8 cellular contexts compared by ENCODE assay signal in genomic region chr4:112231779-112232713, GRCh38. TPM values are rescaled to one million over a fixed set of nuclear protein-coding genes. Genes with fewer than 3 reads are reported as not detected.
A peak's percentile ranks its signal among the peaks of the same experiment; 100 is the strongest.
DNase-seq lines count a peak whose midpoint lies in the region; ATAC-seq and TF ChIP-seq lines count a peak whose summit lies in the region.

Gene AP1AR (plus strand): TSS chr4:112231787. CDS start chr4:112232092, 305 bp downstream.

- ATAC-seq in GM21381 (IDR thresholded peaks at IDR 0.05; ENCODE audit: unreplicated experiment): peak; percentile 60

- DNase-seq in DMS114 treated with DMSO at 0.1 percent for 48 hours (lab: John Stamatoyannopoulos, UW; ENCODE audit: unreplicated experiment) (peak; percentile 35), HUDEP-2 (lab: John Stamatoyannopoulos, UW; ENCODE audit: unreplicated experiment in 76 of 76) (peak in 70 of 76 experiments; percentile 3 to 83 (median 53)), PC-9 (peak; percentile 73 to 85), erythroblast (lab: John Stamatoyannopoulos, UW) (peak; percentile 84 to 87)
- DNase-seq in activated T-cell treated with anti-CD3 and anti-CD28 coated beads, Interleukin-2, amount 50 U/mL, for 1 hour: peak; percentile 84
- DNase-seq in stimulated activated CD8-positive, alpha-beta memory T cell treated with anti-CD3 and anti-CD28 coated beads, Interleukin-7, amount 100 ng/mL, for 24 hours (ENCODE audit: low read depth): peak; percentile 55

- CTCF ChIA-PET in PC-9 (lab: Charles Lee): interaction anchor here (1.0 to 1.1 kb wide), 2 partner anchors 35 to 132 kb away, joined by 3 to 4 read pairs; no protein-coding TSS in a partner anchor

- H3K36me3 ChIP-seq in PC-9 (ENCODE audit: low read depth) (no peaks in the 10 kb centered on the region), muscle layer of colon (ENCODE audit: insufficient read depth, low read length) (no peaks in the 10 kb centered on the region)

- H3K4me3 ChIP-seq in PC-9: peak within 1 kb of the TSS; percentile 70
- peak within 1 kb of the TSS; percentile 83 to 85 for H3K4me3 ChIP-seq in muscle layer of colon (ENCODE audit: low read depth in 1 of 2, low read length in 2 of 2)

- peak; percentile 72 for TF ChIP-seq POLR2A in erythroblast (IDR thresholded peaks at IDR 0.05; ENCODE audit: low read length)

- H3K27me3 ChIP-seq in PC-9 (ENCODE audit: insufficient read depth, low read depth) (no peaks in the 10 kb centered on the region), muscle layer of colon (ENCODE audit: control insufficient read depth in 1 of 2, insufficient read depth in 2 of 2, low read length in 2 of 2) (no peaks in the 10 kb centered on the region)

- peaks cover 32% of the 10 kb centered on the region for H4K20me1 ChIP-seq in PC-9 (ENCODE audit: insufficient read depth)

- intact Hi-C loops in PC-9 (cut with micrococcal nuclease; ENCODE audit: unreplicated experiment): loop anchor here (1.0 to 2.0 kb wide), 2 partner anchors 86 to 119 kb away; no protein-coding TSS in a partner anchor

- no peak; the same call in 1 of the 2 replicates for TF ChIP-seq CTCF in PC-9 (conservative IDR thresholded peaks at IDR 0.05)

- H3K9me2 ChIP-seq in PC-9 (ENCODE audit: insufficient read depth): no peaks in the 10 kb centered on the region

- TSS peak; percentile 31 for BruUV-seq in PC-9 (replicated peaks; lab: Mats Ljungman, UMichigan)

- H3F3A ChIP-seq in PC-9 (ENCODE audit: insufficient read depth, low read depth): peaks cover 32% of the 10 kb centered on the region

- peak within 1 kb of the TSS; percentile 89 for H3K4me2 ChIP-seq in PC-9

- H3K9ac ChIP-seq in muscle layer of colon (ENCODE audit: low read length): peak within 1 kb of the TSS; percentile 89

- H3K4me1 ChIP-seq in PC-9 (replicated peaks; ENCODE audit: insufficient read depth) (peaks cover 44% of the 10 kb centered on the region), muscle layer of colon (ENCODE audit: insufficient read depth, low read length) (peaks cover 18% of the 10 kb centered on the region)

- H3K79me2 ChIP-seq in PC-9 (ENCODE audit: low read depth): peaks cover 67% of the 10 kb centered on the region

- no peaks in the 10 kb centered on the region for H3K9me3 ChIP-seq in PC-9 (ENCODE audit: insufficient read depth, low read depth)
- H3K9me3 ChIP-seq in muscle layer of colon (ENCODE audit: low read length): no peaks in the 10 kb centered on the region

- H3K27ac ChIP-seq in PC-9: peak within 1 kb of the TSS; percentile 94
- peak within 1 kb of the TSS; percentile 100 for H3K27ac ChIP-seq in muscle layer of colon (ENCODE audit: low read depth, low read length)

- POLR2A ChIA-PET in PC-9 (lab: Charles Lee; ENCODE audit: unreplicated experiment): interaction anchor here (0.5 to 0.7 kb wide), 4 partner anchors 17 to 404 kb away, joined by 4 to 10 read pairs (median 6); no protein-coding TSS in a partner anchor

- H2AFZ ChIP-seq in PC-9: peak within 1 kb of the TSS; percentile 99

RNA-seq across cellular contexts. Expression of gene AP1AR, which starts in this region (rescaled TPM):
- total RNA-seq in PC-9 (2021): 27.6 and 35.8 TPM in 2 replicates

Comparison
In these comparisons a context has a peak if more than half of its experiments do, and no peak if none do; other contexts are left out.
1. Peak in every context shown above with its lines: DNase-seq, ATAC-seq, H3K4me3 ChIP-seq and H3K27ac ChIP-seq.
2. DNase-seq: peak in every context shown above with its lines; median percentile 86 in erythroblast; 84 in activated T-cell treated with anti-CD3 and anti-CD28 coated beads, Interleukin-2, amount 50 U/mL, for 1 hour; 79 in PC-9; 55 in stimulated activated CD8-positive, alpha-beta memory T cell treated with anti-CD3 and anti-CD28 coated beads, Interleukin-7, amount 100 ng/mL, for 24 hours; 53 in HUDEP-2; 35 in DMS114 treated with DMSO at 0.1 percent for 48 hours.